In the genomic region with DNA sequence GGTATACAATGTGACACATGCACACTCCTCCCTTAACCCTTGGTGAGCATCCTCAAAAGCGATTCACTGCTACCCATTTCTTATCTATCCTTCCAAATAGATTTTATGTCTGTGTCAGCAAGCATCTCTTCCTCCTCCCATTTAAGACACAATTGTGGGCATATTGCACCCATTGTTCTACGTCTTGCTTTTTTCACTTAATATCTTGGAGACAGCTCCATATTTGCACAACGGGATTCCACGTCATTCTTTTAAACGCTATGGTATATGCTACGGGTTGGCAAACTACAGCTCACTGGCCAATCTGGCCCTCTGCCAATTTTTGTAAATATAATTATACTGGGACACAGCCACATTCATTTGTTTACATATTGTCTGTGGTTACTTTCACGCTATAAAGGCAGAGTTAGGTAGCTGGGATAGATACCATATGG, we compare ENCODE assay signal across 8 cellular contexts.
DNase-seq lines count a peak whose midpoint lies in the region; ATAC-seq and TF ChIP-seq lines count a peak whose summit lies in the region.

No MANE protein-coding gene starts in this region.

- peak overlapping the region in 3 of 7 donors; percentile 13 to 68 (median 62) for H3K4me3 Mint-ChIP-seq in CD8-positive, alpha-beta memory T cell

- H3K4me1 ChIP-seq in neutrophil (ENCODE audit: control insufficient read depth in 1 of 2, insufficient read depth in 1 of 2, low read depth in 1 of 2, low read length in 1 of 2), result peaks cover 90 to 91% of the 10 kb centered on the region in 2 experiments
- peaks cover 89% of the 10 kb centered on the region for H3K4me1 ChIP-seq in CD8-positive, alpha-beta memory T cell (ENCODE audit: insufficient read depth, low read length)

- peaks cover 0 to 37% (median 9%) of the 10 kb centered on the region in 3 donors for H3K36me3 Mint-ChIP-seq in CD8-positive, alpha-beta memory T cell

- H3K4me3 ChIP-seq in cardiac fibroblast (replicated peaks in 1 of 2; ENCODE audit: low read depth in 2 of 2, low read length in 2 of 2) (peak overlapping the region in 1 of 2 donors; percentile 36), neutrophil (ENCODE audit: low read depth in 1 of 2, low read length in 1 of 2) (peak overlapping the region; percentile 24 to 39)
- no peak overlapping the region for H3K4me3 ChIP-seq in CD8-positive, alpha-beta memory T cell (ENCODE audit: low read length)

- H3K27ac ChIP-seq in neutrophil, result peak overlapping the region; percentile 90
- H3K27ac ChIP-seq in CD8-positive, alpha-beta memory T cell (ENCODE audit: low read depth, low read length), result no peak overlapping the region

- no peaks in the 10 kb centered on the region for H3K27me3 ChIP-seq in neutrophil
- no peaks in the 10 kb centered on the region for H3K27me3 ChIP-seq in CD8-positive, alpha-beta memory T cell (ENCODE audit: insufficient read depth, low read length, poor library complexity, severe bottlenecking)

- peak overlapping the region in 3 of 8 donors; percentile 11 to 95 (median 65) for H3K27ac Mint-ChIP-seq in CD8-positive, alpha-beta memory T cell

- H3K27me3 Mint-ChIP-seq in CD8-positive, alpha-beta memory T cell, result no peaks in the 10 kb centered on the region

- CTCF ChIA-PET in CD8-positive, alpha-beta memory T cell (lab: Charles Lee), result interaction anchor here (0.6 to 4.2 kb wide), 5 partner anchors 10 to 1126 kb away, joined by 3 to 14 read pairs (median 4); no protein-coding TSS in a partner anchor

- H3K4me1 Mint-ChIP-seq in CD8-positive, alpha-beta memory T cell, result peaks cover 80 to 98% (median 96%) of the 10 kb centered on the region in 3 donors

- H3K36me3 ChIP-seq in neutrophil, result no peaks in the 10 kb centered on the region
- H3K36me3 ChIP-seq in CD8-positive, alpha-beta memory T cell (ENCODE audit: insufficient read depth, low read length), result no peaks in the 10 kb centered on the region

- no peak for ATAC-seq in HG03571 (IDR thresholded peaks at IDR 0.05; ENCODE audit: unreplicated experiment)

- H3K9me3 ChIP-seq in neutrophil, result no peaks in the 10 kb centered on the region
- H3K9me3 ChIP-seq in CD8-positive, alpha-beta memory T cell (ENCODE audit: low read length), result no peaks in the 10 kb centered on the region

- no peaks in the 10 kb centered on the region for H3K9me3 Mint-ChIP-seq in CD8-positive, alpha-beta memory T cell

- no peak for TF ChIP-seq CTCF in cardiac fibroblast (IDR thresholded peaks at IDR 0.05; ENCODE audit: low read depth, low read length)
- TF ChIP-seq CTCF in neutrophil (IDR thresholded peaks at IDR 0.05), result no peak

- POLR2A ChIA-PET in CD8-positive, alpha-beta memory T cell (lab: Charles Lee), result interaction anchor here (0.6 kb wide), 1 partner anchor 225 kb away, joined by 3 read pairs; no protein-coding TSS in a partner anchor

- DNase-seq in NCI-H2107 treated with DMSO at 0.1 percent for 48 hours (lab: John Stamatoyannopoulos, UW; ENCODE audit: unreplicated experiment), result peak; percentile 59
- no peak for DNase-seq in NCI-H2107 (lab: John Stamatoyannopoulos, UW)
- peak; percentile 68 for DNase-seq in NCI-H510A treated with DMSO at 0.1 percent for 48 hours (lab: John Stamatoyannopoulos, UW)
- DNase-seq in cardiac fibroblast (ENCODE audit: low read depth in 2 of 2), result peak; percentile 61 to 92
- DNase-seq in CD8-positive, alpha-beta memory T cell, result no peak
- no peak for DNase-seq in ureter (ENCODE audit: low spot score)

Comparison
In these comparisons a context has a peak if more than half of its experiments do, and no peak if none do; other contexts are left out.
1. DNase-seq: peak in NCI-H2107 treated with DMSO at 0.1 percent for 48 hours (single experiment), NCI-H510A treated with DMSO at 0.1 percent for 48 hours (single experiment) and cardiac fibroblast (2 of 2); none in NCI-H2107 (single experiment), CD8-positive, alpha-beta memory T cell (0 of 5) and ureter (single experiment).